Comparison of ENCODE assay signal across 26 cellular contexts in genomic region chr11:131998020-131998419, GRCh38.
DNase-seq lines count a peak whose midpoint lies in the region; ATAC-seq, FAIRE-seq and TF ChIP-seq lines count a peak whose summit lies in the region.
"Had no signal": no experiment of that assay in that cellular context is flagged by ENCODE, and none has a peak within 500 bp of the region (broad histone marks: within the 10 kb centered on the region; RNA-seq: fewer than 3 reads in every experiment).

No MANE protein-coding gene starts in this region.

- TF ChIP-seq CTCF in C4-2B (conservative IDR thresholded peaks at IDR 0.05) (no peak), HEK293 (tag by site-specific recombination; IDR thresholded peaks at IDR 0.05) (no peak), mesothelial cell of epicardium (IDR thresholded peaks at IDR 0.05; ENCODE audit: unreplicated experiment) (no peak), GM23338 (conservative IDR thresholded peaks at IDR 0.05; ENCODE audit: low read depth in 2 of 2) (no peak)

- H4K20me1 ChIP-seq in GM23338 (replicated peaks; ENCODE audit: insufficient read depth) = no peaks in the 10 kb centered on the region
- H4K20me1 ChIP-seq: BLaER1 had no signal

- CTCF ChIA-PET in HEK293 (lab: Yijun Ruan, JAX) = interaction anchor here (0.6 kb wide), 1 partner anchor 193 kb away, joined by 3 read pairs; no protein-coding TSS in a partner anchor

- ATAC-seq in GM23338 (no peak), HG02571 (IDR thresholded peaks at IDR 0.05; ENCODE audit: unreplicated experiment) (no peak)
- ATAC-seq: GM12878 had no signal

- H3K27ac ChIP-seq in C4-2B (peak overlapping the region; percentile 47), HEK293 (ENCODE audit: extremely low read depth, low read depth, low read length) (peak overlapping the region; percentile 62), GM23338 (ENCODE audit: low read depth) (no peak overlapping the region)
- H3K27ac ChIP-seq: BLaER1, ovary, SJCRH30, spleen, tibial nerve had no signal

- H3K79me2 ChIP-seq in GM23338 (replicated peaks; ENCODE audit: insufficient read depth) = no peaks in the 10 kb centered on the region

- H3K27me3 ChIP-seq in GM23338 (ENCODE audit: insufficient read depth) = no peaks in the 10 kb centered on the region
- H3K27me3 ChIP-seq: BLaER1, ovary, SJCRH30, spleen, tibial nerve had no signal

- H3F3A ChIP-seq in GM23338 (replicated peaks; ENCODE audit: low read depth) = no peaks in the 10 kb centered on the region

- no peak for TF ChIP-seq POLR2A in GM12891 (IDR thresholded peaks at IDR 0.05; ENCODE audit: low read depth, low read length)

- H3K9me3 ChIP-seq in HEK293 (ENCODE audit: control insufficient read depth, insufficient read depth, low read depth, low read length) = no peaks in the 10 kb centered on the region
- H3K9me3 ChIP-seq: ovary, SJCRH30 had no signal

- H3K4me1 ChIP-seq in HEK293 (ENCODE audit: control insufficient read depth, insufficient read depth, low read length) (peaks cover 10% of the 10 kb centered on the region), GM23338 (ENCODE audit: insufficient read depth) (peaks cover 16% of the 10 kb centered on the region; the same call in 1 of the 2 replicates)
- H3K4me1 ChIP-seq: BLaER1, SJCRH30, spleen had no signal

- no peak overlapping the region for H2AFZ ChIP-seq in GM23338

- H3K4me3 Mint-ChIP-seq in mesothelial cell of epicardium = no peak overlapping the region
- no peak overlapping the region for H3K4me3 Mint-ChIP-seq in GM23338
- H3K4me3 Mint-ChIP-seq: activated B cell treated with CpG ODN at 0.5 μM for 24 hours, IgD-negative memory B cell had no signal

- POLR2A ChIA-PET in HEK293 (lab: Yijun Ruan, JAX) = no interaction called here

- H3K27ac Mint-ChIP-seq in mesothelial cell of epicardium (peak overlapping the region; percentile 55), GM23338 (no peak overlapping the region)
- H3K27ac Mint-ChIP-seq: activated B cell treated with CpG ODN at 0.5 μM for 24 hours, IgD-negative memory B cell had no signal

- H3K4me3 ChIP-seq in HEK293 (ENCODE audit: low read depth, low read length) (no peak overlapping the region), GM23338 (no peak overlapping the region)
- H3K4me3 ChIP-seq: BLaER1, GM12878, lung, ovary, SJCRH30, spleen, tibial nerve had no signal

- FAIRE-seq in GM12891 (lab: Jason Lieb, UNC) = no peak
- FAIRE-seq: bronchial epithelial cell, GM12878, RCC 7860 had no signal

- H3K36me3 Mint-ChIP-seq in mesothelial cell of epicardium (no peaks in the 10 kb centered on the region), GM23338 (ENCODE audit: low read depth) (peaks cover 11% of the 10 kb centered on the region)
- H3K36me3 Mint-ChIP-seq: IgD-negative memory B cell had no signal

- peaks cover 23% of the 10 kb centered on the region for H3K27me3 Mint-ChIP-seq in mesothelial cell of epicardium (ENCODE audit: low read depth)
- H3K27me3 Mint-ChIP-seq in GM23338 (ENCODE audit: insufficient read depth, low read depth, poor library complexity) = no peaks in the 10 kb centered on the region
- H3K27me3 Mint-ChIP-seq: activated B cell treated with CpG ODN at 0.5 μM for 24 hours, IgD-negative memory B cell had no signal

- no peak overlapping the region for H3K4me2 ChIP-seq in GM23338
- H3K4me2 ChIP-seq: BLaER1 had no signal

- no peaks in the 10 kb centered on the region for H3K9me2 ChIP-seq in GM23338 (ENCODE audit: insufficient read depth)

- H3K9me3 Mint-ChIP-seq in mesothelial cell of epicardium (peaks cover 12% of the 10 kb centered on the region), GM23338 (peaks cover 12% of the 10 kb centered on the region)

- peak; percentile 67 for DNase-seq in NCI-H69 (lab: John Stamatoyannopoulos, UW)
- no peak for DNase-seq in mesothelial cell of epicardium (ENCODE audit: low spot score in 2 of 2, unreplicated experiment in 2 of 2)
- DNase-seq in GM23338 (ENCODE audit: low spot score) = no peak
- no peak for DNase-seq in NCI-H226
- no peak for DNase-seq in GM12891 (ENCODE audit: insufficient read length, low spot score)
- DNase-seq: activated B cell treated with CpG ODN at 0.5 μM for 24 hours; activated naive CD4-positive, alpha-beta T cell treated with anti-CD3 and anti-CD28 coated beads, Interleukin-2, amount 50 U/mL, for 16 hours; effector CD4-positive, alpha-beta T cell; GOT3; head of caudate nucleus; NCI-H2107; NCI-H510A treated with DMSO at 0.1 percent for 48 hours; ovary; SJCRH30; spleen; T1000 had no signal

- H3K4me1 Mint-ChIP-seq in mesothelial cell of epicardium (peaks cover 6% of the 10 kb centered on the region), GM23338 (peaks cover 14% of the 10 kb centered on the region; the same call in 2 of the 3 replicates)
- H3K4me1 Mint-ChIP-seq: activated B cell treated with CpG ODN at 0.5 μM for 24 hours had no signal

- H3K36me3 ChIP-seq in HEK293 (ENCODE audit: control insufficient read depth in 2 of 2, insufficient read depth in 1 of 2, low read length in 2 of 2) = no peaks in the 10 kb centered on the region
- H3K36me3 ChIP-seq in GM23338 (ENCODE audit: insufficient read depth) = no peaks in the 10 kb centered on the region
- H3K36me3 ChIP-seq: BLaER1, ovary, SJCRH30, spleen had no signal

TF ChIP-seq in HEK293, 187 proteins besides CTCF, POLR2A, EP300 and RAD21 (continues in another document):
- TF ChIP-seq ZNF391 (tag by site-specific recombination; IDR thresholded peaks at IDR 0.05; ENCODE audit: borderline replicate concordance, low read depth) = no peak
- no peak for TF ChIP-seq EGR2 (tag by site-specific recombination; IDR thresholded peaks at IDR 0.05; ENCODE audit: low read depth)
- peak; percentile 50 for TF ChIP-seq SP7 (tag by site-specific recombination; IDR thresholded peaks at IDR 0.05)
- TF ChIP-seq ZBTB1 (tag by site-specific recombination; IDR thresholded peaks at IDR 0.05) = no peak
- TF ChIP-seq FEZF1 (tag by site-specific recombination; IDR thresholded peaks at IDR 0.05) = peak; percentile 98

TF ChIP-seq in GM12891, 5 proteins besides CTCF, POLR2A, EP300 and RAD21:
- no peak for TF ChIP-seq POU2F2 (IDR thresholded peaks at IDR 0.05; ENCODE audit: low read depth, low read length)
- no peak for TF ChIP-seq POLR2AphosphoS5 (IDR thresholded peaks at IDR 0.05; ENCODE audit: low read depth, low read length)
- no peak for TF ChIP-seq PAX5 (IDR thresholded peaks at IDR 0.05; ENCODE audit: insufficient read depth, low read length, severe bottlenecking)
- TF ChIP-seq TAF1 (IDR thresholded peaks at IDR 0.05; ENCODE audit: low read depth, low read length) = no peak
- TF ChIP-seq SPI1 (IDR thresholded peaks at IDR 0.05; ENCODE audit: low read depth, low read length) = no peak
